ENCODE assay signal across 19 cellular contexts in genomic region chr18:28127763-28128737, GRCh38. TPM values are rescaled to one million over a fixed set of nuclear protein-coding genes. Genes with fewer than 3 reads are reported as not detected.
DNase-seq lines count a peak whose midpoint lies in the region; ATAC-seq, FAIRE-seq and TF ChIP-seq lines count a peak whose summit lies in the region.
"Had no signal": no experiment of that assay in that cellular context is flagged by ENCODE, and none has a peak within 500 bp of the region (broad histone marks: within the 10 kb centered on the region; RNA-seq: fewer than 3 reads in every experiment).

No MANE protein-coding gene starts in this region.

- POLR2A ChIA-PET in A549 (lab: Yijun Ruan, JAX), result no interaction called here
- POLR2A ChIA-PET in A673 (lab: Charles Lee; ENCODE audit: low non-redundant PET), result no interaction called here
- POLR2A ChIA-PET in activated CD4-positive, alpha-beta T cell treated with anti-CD3 and anti-CD28 coated beads for 36 hours (lab: Charles Lee), result no interaction called here

- TF ChIP-seq CTCF in A549 (IDR thresholded peaks at IDR 0.05) (no peak), bronchial epithelial cell (IDR thresholded peaks at IDR 0.05; ENCODE audit: insufficient read depth, low read length, severe bottlenecking) (no peak), A673 (conservative IDR thresholded peaks at IDR 0.05; ENCODE audit: low read depth, low read length) (no peak), colonic mucosa (IDR thresholded peaks at IDR 0.05) (no peak)

- H3K4me1 Mint-ChIP-seq in activated CD4-positive, alpha-beta T cell treated with anti-CD3 and anti-CD28 coated beads for 36 hours, result no peaks in the 10 kb centered on the region

- no TSS peak for BruUV-seq in A673 (replicated peaks; lab: Mats Ljungman, UMichigan)

- ATAC-seq in A549, result peak; percentile 70 to 83; a peak in 4 of 6 replicates
- ATAC-seq in activated CD4-positive, alpha-beta T cell treated with anti-CD3 and anti-CD28 coated beads for 36 hours, result no peak
- ATAC-seq: activated naive CD4-positive, alpha-beta T cell treated with anti-CD3 and anti-CD28 coated beads, Interleukin-2, amount 50 U/mL, for 72 hours; esophagus mucosa; K562 had no signal

- H3K27me3 Mint-ChIP-seq in activated CD4-positive, alpha-beta T cell treated with anti-CD3 and anti-CD28 coated beads for 36 hours, result no peaks in the 10 kb centered on the region
- H3K27me3 Mint-ChIP-seq: activated T-cell treated with anti-CD3 and anti-CD28 coated beads, Interleukin-2, amount 50 U/mL, for 24 hours had no signal

- CTCF ChIA-PET in A549 (lab: Yijun Ruan, JAX) (interaction anchor here (0.6 kb wide), 3 partner anchors 44 to 1340 kb away, joined by 3 to 4 read pairs (median 3); no protein-coding TSS in a partner anchor), A673 (lab: Charles Lee) (no interaction called here)
- CTCF ChIA-PET in activated CD4-positive, alpha-beta T cell treated with anti-CD3 and anti-CD28 coated beads for 36 hours (lab: Charles Lee), result no interaction called here

- 19% methylated on average over 7 of the region's 7 CpGs for WGBS in A549 (ENCODE audit: missing lambda C conversion rate)

- no peaks in the 10 kb centered on the region for H3K9me3 ChIP-seq in A549
- H3K9me3 ChIP-seq in A673 (ENCODE audit: low read depth, low read length, poor library complexity, severe bottlenecking), result no peaks in the 10 kb centered on the region
- H3K9me3 ChIP-seq in colonic mucosa, result no peaks in the 10 kb centered on the region

- H3K4me1 ChIP-seq in A549 (peaks cover 63% of the 10 kb centered on the region), A673 (ENCODE audit: insufficient read depth, low read length, poor library complexity, severe bottlenecking) (no peaks in the 10 kb centered on the region), colonic mucosa (no peaks in the 10 kb centered on the region)

- H3K9me3 Mint-ChIP-seq in activated CD4-positive, alpha-beta T cell treated with anti-CD3 and anti-CD28 coated beads for 36 hours (ENCODE audit: low read depth), result peaks cover 2% of the 10 kb centered on the region
- H3K9me3 Mint-ChIP-seq: activated T-cell treated with anti-CD3 and anti-CD28 coated beads, Interleukin-2, amount 50 U/mL, for 24 hours; nephron progenitor cell had no signal

- no peak overlapping the region for H3K4me3 Mint-ChIP-seq in activated CD4-positive, alpha-beta T cell treated with anti-CD3 and anti-CD28 coated beads for 36 hours
- H3K4me3 Mint-ChIP-seq: activated T-cell treated with anti-CD3 and anti-CD28 coated beads, Interleukin-2, amount 50 U/mL, for 24 hours; nephron progenitor cell had no signal

- FAIRE-seq in A549 (lab: Jason Lieb, UNC), result no peak
- FAIRE-seq in bronchial epithelial cell (lab: Jason Lieb, UNC), result no peak
- FAIRE-seq: K562 had no signal

- TF ChIP-seq POLR2A in A549 (IDR thresholded peaks at IDR 0.05; ENCODE audit: low read length), result no peak

- H3K36me3 ChIP-seq in bronchial epithelial cell (ENCODE audit: control insufficient read depth, insufficient read depth, low read length) (no peaks in the 10 kb centered on the region), A673 (ENCODE audit: insufficient read depth, low read length, poor library complexity, severe bottlenecking) (no peaks in the 10 kb centered on the region), colonic mucosa (no peaks in the 10 kb centered on the region)

- no peak for TF ChIP-seq RAD21 in A549 (conservative IDR thresholded peaks at IDR 0.05 in 1 of 2, IDR thresholded peaks at IDR 0.05 in 1 of 2)

- intact Hi-C loops in A673 (cut with micrococcal nuclease; ENCODE audit: unreplicated experiment) (no loop called here), colonic mucosa (cut with DNase I) (no loop called here)
- intact Hi-C loops in activated CD4-positive, alpha-beta T cell treated with anti-CD3 and anti-CD28 coated beads for 36 hours (cut with DNase I, micrococcal nuclease), result loop anchor here in 1 of 2 experiments (10.0 kb wide), 1 partner anchor 63 kb away; no protein-coding TSS in a partner anchor

- H3K27ac ChIP-seq in A549 (peak overlapping the region in 1 of 2 experiments; percentile 67; a peak in 3 of 6 replicates), A673 (ENCODE audit: low read depth, low read length, poor library complexity, severe bottlenecking) (no peak overlapping the region), colonic mucosa (no peak overlapping the region)

- H3K27ac Mint-ChIP-seq in activated CD4-positive, alpha-beta T cell treated with anti-CD3 and anti-CD28 coated beads for 36 hours, result no peak overlapping the region
- H3K27ac Mint-ChIP-seq: activated naive CD4-positive, alpha-beta T cell treated with anti-CD3 and anti-CD28 coated beads, Interleukin-2, amount 50 U/mL, for 72 hours; activated T-cell treated with anti-CD3 and anti-CD28 coated beads, Interleukin-2, amount 50 U/mL, for 24 hours; nephron progenitor cell had no signal

- DNase-seq in A549 (ENCODE audit: low read depth in 1 of 2, low spot score in 1 of 2), result peak in 1 of 2 experiments; percentile 38
- DNase-seq in HuH-7 (ENCODE audit: low spot score), result peak; percentile 6
- DNase-seq in bronchial epithelial cell (ENCODE audit: low read depth), result peak; percentile 39
- DNase-seq in iris pigment epithelial cell (ENCODE audit: low read depth), result peak; percentile 77
- DNase-seq in A673 (ENCODE audit: low spot score), result no peak
- DNase-seq in central memory CD4-positive, alpha-beta T cell, result no peak
- DNase-seq in activated CD4-positive, alpha-beta T cell treated with anti-CD3 and anti-CD28 coated beads for 36 hours, result no peak
- DNase-seq in colonic mucosa, result no peak
- DNase-seq: activated CD4-positive, alpha-beta T cell treated with anti-CD3 and anti-CD28 coated beads, Interleukin-2, amount 50 U/mL, for 1 hour; activated T-cell treated with anti-CD3 and anti-CD28 coated beads, Interleukin-2, amount 50 U/mL, for 24 hours; hypothalamus; NCI-H1417 treated with DMSO at 0.1 percent for 48 hours; nephron progenitor cell; SHP77 treated with DMSO at 0.1 percent for 48 hours; stimulated activated CD4-positive, alpha-beta T cell treated with anti-CD3 and anti-CD28 coated beads, Interleukin-2, amount 100 ng/mL, for 24 hours; T-helper 9 cell had no signal

- no peak for TF ChIP-seq EP300 in A549 (IDR thresholded peaks at IDR 0.05)

- no peak overlapping the region for H3K4me3 ChIP-seq in A549
- no peak overlapping the region for H3K4me3 ChIP-seq in bronchial epithelial cell (ENCODE audit: low read depth, low read length)
- no peak overlapping the region for H3K4me3 ChIP-seq in A673 (ENCODE audit: low read depth, low read length, poor library complexity, severe bottlenecking)
- no peak overlapping the region for H3K4me3 ChIP-seq in colonic mucosa
- H3K4me3 ChIP-seq: K562 had no signal

- no peak overlapping the region for H3K9ac ChIP-seq in colonic mucosa (ENCODE audit: low read depth in 2 of 2, low read length in 2 of 2)

- no peaks in the 10 kb centered on the region for H3K36me3 Mint-ChIP-seq in activated CD4-positive, alpha-beta T cell treated with anti-CD3 and anti-CD28 coated beads for 36 hours (ENCODE audit: low read depth)
- H3K36me3 Mint-ChIP-seq: activated naive CD4-positive, alpha-beta T cell treated with anti-CD3 and anti-CD28 coated beads, Interleukin-2, amount 50 U/mL, for 72 hours had no signal

- H3K27me3 ChIP-seq in bronchial epithelial cell (ENCODE audit: control insufficient read depth, insufficient read depth, low read length) (no peaks in the 10 kb centered on the region), A673 (replicated peaks; ENCODE audit: insufficient read depth, low read depth, low read length, poor library complexity) (no peaks in the 10 kb centered on the region), colonic mucosa (no peaks in the 10 kb centered on the region)

- H3K4me2 ChIP-seq in A549, result peak overlapping the region; percentile 74

TF ChIP-seq in A549, 52 proteins besides CTCF, POLR2A, EP300 and RAD21 (continues in another document):
- no peak for TF ChIP-seq FOSL2 (IDR thresholded peaks at IDR 0.05)
- TF ChIP-seq FOSL2 (CRISPR knock-in tag; IDR thresholded peaks at IDR 0.05), result peak; percentile 41
- TF ChIP-seq ESRRA (IDR thresholded peaks at IDR 0.05; ENCODE audit: borderline replicate concordance, low read length), result no peak
- TF ChIP-seq HEYL (CRISPR knock-in tag; IDR thresholded peaks at IDR 0.05), result no peak
- TF ChIP-seq ZC3H11A (IDR thresholded peaks at IDR 0.05), result no peak
- no peak for TF ChIP-seq HDAC2 (IDR thresholded peaks at IDR 0.05)
- TF ChIP-seq GATA3 (IDR thresholded peaks at IDR 0.05; ENCODE audit: borderline replicate concordance), result peak; percentile 71
- TF ChIP-seq JUNB (IDR thresholded peaks at IDR 0.05), result no peak
- no peak for TF ChIP-seq NPAS2 (CRISPR knock-in tag; IDR thresholded peaks at IDR 0.05; ENCODE audit: borderline replicate concordance)
- TF ChIP-seq CBX2 (IDR thresholded peaks at IDR 0.05; ENCODE audit: borderline replicate concordance, low read depth), result no peak
- TF ChIP-seq CBX8 (IDR thresholded peaks at IDR 0.05), result no peak
- no peak for TF ChIP-seq KDM5A (IDR thresholded peaks at IDR 0.05)
- TF ChIP-seq MAX (IDR thresholded peaks at IDR 0.05), result 0 out of 2 replicates have a peak, but pooled peaks have one; percentile 24

RNA-seq across cellular contexts. Expression of gene CDH2, which starts 48.9 kb away (rescaled TPM):
- polyA plus RNA-seq in A549 (2011; rRNA removed) (71.9 and 73.3 TPM in 2 replicates), A549 (2017; fragmentation: RNase III; extraction: RNeasy Plus Mini Kit Qiagen cat#74134 plus additional on column Dnase treatment) (49.8 to 56.6 TPM (median 54.0 TPM) in 3 replicates)
- 17.1 and 19.1 TPM in 2 replicates for polyA plus RNA-seq in A549 (2012; cell fraction: cytosol; rRNA removed)
- 25.5 and 34.7 TPM in 2 replicates for polyA plus RNA-seq in A549 (2012; cell fraction: nucleus; rRNA removed)
- polyA minus RNA-seq in A549 (2011; rRNA and poly(A)+ RNA removed), result 77.6 and 82.7 TPM in 2 replicates
- total RNA-seq in bronchial epithelial cell (0.13 and 0.79 TPM in 2 replicates), A673 (2021) (15.0 and 30.2 TPM in 2 replicates), colonic mucosa (1 to 10 TPM in 1 of 2 donors, under 1 TPM in 1; 0.84 to 1.4 TPM)
- not detected for total RNA-seq in activated CD4-positive, alpha-beta T cell treated with anti-CD3 and anti-CD28 coated beads for 36 hours
- total RNA-seq: esophagus mucosa had no signal
- polyA plus RNA-seq: K562 had no signal

Comparison
In these comparisons a context has a peak if more than half of its experiments do, and no peak if none do; other contexts are left out.
1. DNase-seq: peak in HuH-7 (single experiment), bronchial epithelial cell (single experiment) and iris pigment epithelial cell (single experiment); none in A673 (single experiment), central memory CD4-positive, alpha-beta T cell (single experiment), activated CD4-positive, alpha-beta T cell treated with anti-CD3 and anti-CD28 coated beads for 36 hours (single experiment) and colonic mucosa (single experiment).